Comparison of ENCODE assay signal across 14 cellular contexts in the genomic region with DNA sequence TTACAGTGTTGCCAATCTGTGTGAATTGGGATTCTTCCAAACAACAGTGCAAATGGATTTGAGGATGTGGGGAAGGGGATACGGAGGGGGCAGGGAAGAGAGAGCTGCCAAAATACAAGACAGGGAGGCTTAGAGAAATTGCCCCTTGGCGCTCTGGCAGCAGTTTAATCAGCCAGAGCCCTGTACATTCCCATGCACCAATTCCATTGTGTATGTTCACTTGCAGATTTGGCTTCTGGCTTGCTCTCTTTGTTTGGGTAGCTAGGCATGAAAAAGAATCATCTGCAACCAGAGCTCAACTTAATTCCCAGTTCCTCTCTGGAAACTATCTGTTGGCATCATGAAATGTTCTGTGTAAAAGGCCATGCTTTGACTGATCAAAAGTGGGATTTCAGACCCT. TPM values are rescaled to one million over a fixed set of nuclear protein-coding genes. Genes with fewer than 3 reads are reported as not detected.
DNase-seq lines count a peak whose midpoint lies in the region; ATAC-seq and TF ChIP-seq lines count a peak whose summit lies in the region.
"Had no signal": no experiment of that assay in that cellular context is flagged by ENCODE, and none has a peak within 500 bp of the region (broad histone marks: within the 10 kb centered on the region; RNA-seq: fewer than 3 reads in every experiment).

No MANE protein-coding gene starts in this region.

- DNase-seq in COR-L47 (lab: John Stamatoyannopoulos, UW) (peak; percentile 36), HAP-1 (ENCODE audit: low spot score in 2 of 2) (peak; percentile 59 to 64), NCI-H748 treated with DMSO at 0.1 percent for 48 hours (lab: John Stamatoyannopoulos, UW) (peak; percentile 70), esophagus muscularis mucosa (ENCODE audit: extremely low spot score) (peak; percentile 26), NCI-H774 (lab: John Stamatoyannopoulos, UW) (no peak)
- DNase-seq in activated CD8-positive, alpha-beta memory T cell treated with anti-CD3 and anti-CD28 coated beads, Interleukin-2, amount 50 U/mL, for 4 hours = no peak
- DNase-seq in activated CD4-positive, alpha-beta T cell treated with anti-CD3 and anti-CD28 coated beads for 48 hours = no peak
- DNase-seq: ACHN, AML-193, EL, HCEC 1CT, RPMI8226, SIG-M5 had no signal

- in situ Hi-C loops in HAP-1 (cut with MboI; ENCODE audit: low sequenced_read_pairs) = no loop called here

- H3K36me3 ChIP-seq in HAP-1 (replicated peaks) = no peaks in the 10 kb centered on the region
- H3K36me3 ChIP-seq in esophagus muscularis mucosa = no peaks in the 10 kb centered on the region

- no peak overlapping the region for H3K27ac ChIP-seq in esophagus muscularis mucosa (replicated peaks in 1 of 4)

- no peak for TF ChIP-seq CTCF in esophagus muscularis mucosa (IDR thresholded peaks at IDR 0.05)

- 64% methylated on average over 2 of the region's 2 CpGs for WGBS in esophagus muscularis mucosa

- TF ChIP-seq POLR2A in esophagus muscularis mucosa (IDR thresholded peaks at IDR 0.05; ENCODE audit: low read depth) = no peak

- H3K4me1 ChIP-seq in HAP-1 = peaks cover 20% of the 10 kb centered on the region
- peaks cover 0 to 6% (median 2%) of the 10 kb centered on the region in 4 donors for H3K4me1 ChIP-seq in esophagus muscularis mucosa

- TF ChIP-seq EP300 in esophagus muscularis mucosa (IDR thresholded peaks at IDR 0.05) = no peak

- no peaks in the 10 kb centered on the region for H3K27me3 ChIP-seq in HAP-1 (ENCODE audit: low read depth)
- H3K27me3 ChIP-seq in esophagus muscularis mucosa = no peaks in the 10 kb centered on the region

- no peaks in the 10 kb centered on the region for H3K9me3 ChIP-seq in HAP-1
- no peaks in the 10 kb centered on the region for H3K9me3 ChIP-seq in esophagus muscularis mucosa

- no peak for ATAC-seq in HG03565 (IDR thresholded peaks at IDR 0.05; ENCODE audit: unreplicated experiment)

- H3K4me3 ChIP-seq in HAP-1 (no peak overlapping the region), esophagus muscularis mucosa (no peak overlapping the region)

- intact Hi-C loops in esophagus muscularis mucosa (cut with DNase I) = no loop called here

RNA-seq across cellular contexts. Expression of gene RAD23B, which starts 53.9 kb away (rescaled TPM):
- 100 to 1,000 TPM in 2 of 4 donors, 10 to 100 TPM in 2; 64.4 to 110 (median 88.1) TPM for total RNA-seq in esophagus muscularis mucosa

Comparison
In these comparisons a context has a peak if more than half of its experiments do, and no peak if none do; other contexts are left out.
1. DNase-seq: peak in COR-L47 (single experiment), HAP-1 (2 of 2), NCI-H748 treated with DMSO at 0.1 percent for 48 hours (single experiment) and esophagus muscularis mucosa (single experiment); none in activated CD8-positive, alpha-beta memory T cell treated with anti-CD3 and anti-CD28 coated beads, Interleukin-2, amount 50 U/mL, for 4 hours (single experiment), NCI-H774 (single experiment) and activated CD4-positive, alpha-beta T cell treated with anti-CD3 and anti-CD28 coated beads for 48 hours (single experiment).